ENCODE assay signal across 8 cellular contexts in the genomic region with DNA sequence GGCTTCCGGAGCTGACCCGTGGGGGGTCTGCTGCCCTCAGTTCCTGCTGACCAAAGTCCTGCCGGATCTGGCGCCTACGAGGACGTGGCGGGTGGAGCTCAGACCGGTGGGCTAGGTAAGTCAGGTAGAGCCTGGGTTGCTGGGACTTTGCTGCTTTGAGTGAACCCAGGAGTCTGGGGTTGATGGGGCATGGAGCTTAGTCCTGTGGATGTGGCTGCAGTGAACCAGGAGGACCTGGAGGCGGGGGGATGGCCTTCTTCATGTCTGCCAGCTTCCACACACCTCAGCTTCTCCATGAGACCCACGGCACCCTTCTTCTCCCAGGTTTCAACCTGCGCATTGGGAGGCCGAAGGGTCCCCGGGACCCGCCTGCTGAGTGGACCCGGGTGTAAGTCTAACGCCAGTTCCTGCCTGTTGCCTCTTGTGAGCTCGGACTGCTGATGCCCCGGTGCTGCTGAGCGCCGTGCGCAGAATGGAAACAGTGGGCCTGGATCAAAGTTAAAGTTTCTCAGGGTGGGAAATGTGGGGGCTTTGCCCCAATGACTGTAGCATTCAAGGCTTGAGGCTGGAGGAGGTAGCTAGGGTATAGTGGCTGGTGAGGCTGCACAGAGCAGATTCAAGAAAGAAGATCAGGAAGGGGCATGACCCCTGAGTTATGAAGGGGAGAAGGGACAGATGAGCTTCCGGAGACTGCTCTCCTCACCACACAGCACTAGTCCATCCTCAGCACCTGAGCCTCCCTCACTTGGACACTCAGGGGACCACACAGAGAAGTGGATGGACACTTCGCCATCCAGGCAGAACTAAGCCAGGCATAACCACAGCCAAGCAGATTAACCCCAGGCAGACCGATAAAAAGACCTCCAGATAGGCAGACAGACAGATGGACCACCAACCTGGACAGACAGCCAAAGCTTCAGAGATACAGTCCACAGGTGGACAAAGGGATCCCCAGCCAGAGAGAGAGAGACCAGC. TPM values are rescaled to one million over a fixed set of nuclear protein-coding genes. Genes with fewer than 3 reads are reported as not detected.
A peak's percentile ranks its signal among the peaks of the same experiment; 100 is the strongest.
DNase-seq lines count a peak whose midpoint lies in the region; ATAC-seq and TF ChIP-seq lines count a peak whose summit lies in the region.

No MANE protein-coding gene starts in this region.

- BruUV-seq in Panc1 (replicated peaks; lab: Mats Ljungman, UMichigan), result TSS peak; percentile 75

- CTCF ChIA-PET in Panc1 (lab: Charles Lee), result interaction anchor here (0.5 to 1.4 kb wide), 3 partner anchors 17 to 40 kb away, joined by 3 read pairs; a partner anchor contains a TSS

- peaks cover 3% of the 10 kb centered on the region for H3K9me3 Mint-ChIP-seq in T-helper 2 cell treated with Interferon-gamma antibody and Interleukin-4, amounts not matched to agents 5 μg/mL and 100 μg/mL, for 36 hours

- H3K4me1 Mint-ChIP-seq in T-helper 2 cell treated with Interferon-gamma antibody and Interleukin-4, amounts not matched to agents 5 μg/mL and 100 μg/mL, for 36 hours (ENCODE audit: low read depth), result peaks cover 64% of the 10 kb centered on the region

- WGBS in esophagus squamous epithelium, 2 donors, result 77 to 86% methylated on average over 1 to 11 of the region's 24 CpGs

- H3K4me1 ChIP-seq in Panc1 (ENCODE audit: control insufficient read depth, insufficient read depth, low read length) (peaks cover 11% of the 10 kb centered on the region), esophagus squamous epithelium (peaks cover 14 to 51% (median 16%) of the 10 kb centered on the region in 3 donors)

- no peaks in the 10 kb centered on the region for H3K27me3 ChIP-seq in Panc1 (ENCODE audit: control insufficient read depth, insufficient read depth, low read length)
- H3K27me3 ChIP-seq in esophagus squamous epithelium, result no peaks in the 10 kb centered on the region

- intact Hi-C loops in Panc1 (cut with micrococcal nuclease; ENCODE audit: unreplicated experiment) (no loop called here), esophagus squamous epithelium (cut with DNase I) (no loop called here)

- no peak for TF ChIP-seq POLR2A in esophagus squamous epithelium (IDR thresholded peaks at IDR 0.05)

- POLR2A ChIA-PET in Panc1 (lab: Charles Lee), result no interaction called here

- peak overlapping the region; percentile 97 to 98 for H3K4me3 ChIP-seq in Panc1 (ENCODE audit: low read depth in 2 of 2, low read length in 2 of 2)
- peak overlapping the region; percentile 60 to 75 (median 66) for H3K4me3 ChIP-seq in esophagus squamous epithelium

- peaks cover 53% of the 10 kb centered on the region for H3K36me3 Mint-ChIP-seq in T-helper 2 cell treated with Interferon-gamma antibody and Interleukin-4, amounts not matched to agents 5 μg/mL and 100 μg/mL, for 36 hours (ENCODE audit: low read depth)

- no peaks in the 10 kb centered on the region for H3K9me3 ChIP-seq in Panc1 (ENCODE audit: control insufficient read depth, insufficient read depth, low read depth, low read length)
- H3K9me3 ChIP-seq in esophagus squamous epithelium, result no peaks in the 10 kb centered on the region

- DNase-seq in T-helper 2 cell treated with Interferon-gamma antibody and Interleukin-4, amounts not matched to agents 5 μg/mL and 100 μg/mL, for 36 hours (ENCODE audit: low spot score), result no peak
- DNase-seq in T-helper 2 cell (no peak), Panc1 (ENCODE audit: low read depth, low spot score) (no peak), esophagus squamous epithelium (lab: John Stamatoyannopoulos, UW) (no peak), retina (peak; percentile 15), NCI-H187 treated with DMSO at 0.1 percent for 48 hours (lab: John Stamatoyannopoulos, UW) (no peak), GF-D8 (lab: John Stamatoyannopoulos, UW) (no peak), LoVo (ENCODE audit: low spot score) (no peak)

- H3K36me3 ChIP-seq in Panc1 (ENCODE audit: control insufficient read depth, insufficient read depth, low read length), result no peaks in the 10 kb centered on the region
- H3K36me3 ChIP-seq in esophagus squamous epithelium, result peaks cover 0 to 27% (median 0%) of the 10 kb centered on the region in 3 donors

- peak; percentile 13 for ATAC-seq in Panc1

- TF ChIP-seq CTCF in Panc1 (IDR thresholded peaks at IDR 0.05) (peak; percentile 23), esophagus squamous epithelium (IDR thresholded peaks at IDR 0.05) (peak in 1 of 6 experiments; percentile 11)

- in situ Hi-C loops in Panc1 (cut with HindIII; ENCODE audit: low pct_unique_long_range_greater_than_20kb, low sequenced_read_pairs), result no loop called here

- H3K27ac ChIP-seq in Panc1 (ENCODE audit: low read length) (peak overlapping the region; percentile 91), esophagus squamous epithelium (peak overlapping the region; percentile 81 to 89 (median 86))

- H3K27me3 Mint-ChIP-seq in T-helper 2 cell treated with Interferon-gamma antibody and Interleukin-4, amounts not matched to agents 5 μg/mL and 100 μg/mL, for 36 hours (ENCODE audit: low read depth), result no peaks in the 10 kb centered on the region

- peak overlapping the region; percentile 89 for H3K4me3 Mint-ChIP-seq in T-helper 2 cell treated with Interferon-gamma antibody and Interleukin-4, amounts not matched to agents 5 μg/mL and 100 μg/mL, for 36 hours

- peak overlapping the region; percentile 84 for H3K27ac Mint-ChIP-seq in T-helper 2 cell treated with Interferon-gamma antibody and Interleukin-4, amounts not matched to agents 5 μg/mL and 100 μg/mL, for 36 hours

RNA-seq across cellular contexts. Expression of a gene that starts 17.3 kb away (rescaled TPM):
- 35.3 TPM for total RNA-seq in Panc1 (2021; ENCODE audit: unreplicated experiment)
- 27.4 TPM for polyA plus RNA-seq in Panc1 (2012; ENCODE audit: insufficient read length)
- total RNA-seq in esophagus squamous epithelium, result 10 to 100 TPM; 26.8 to 43.6 (median 35.5) TPM

RNA-seq across cellular contexts. Expression of a gene that starts 30.4 kb away (rescaled TPM):
- total RNA-seq in Panc1 (2021; ENCODE audit: unreplicated experiment) (104 TPM), esophagus squamous epithelium (100 to 1,000 TPM in 2 of 4 donors, 10 to 100 TPM in 2; 69.2 to 112 (median 91.2) TPM)
- 162 TPM for polyA plus RNA-seq in Panc1 (2012; ENCODE audit: insufficient read length)
